Comparison of ENCODE assay signal across 8 cellular contexts in the genomic region with DNA sequence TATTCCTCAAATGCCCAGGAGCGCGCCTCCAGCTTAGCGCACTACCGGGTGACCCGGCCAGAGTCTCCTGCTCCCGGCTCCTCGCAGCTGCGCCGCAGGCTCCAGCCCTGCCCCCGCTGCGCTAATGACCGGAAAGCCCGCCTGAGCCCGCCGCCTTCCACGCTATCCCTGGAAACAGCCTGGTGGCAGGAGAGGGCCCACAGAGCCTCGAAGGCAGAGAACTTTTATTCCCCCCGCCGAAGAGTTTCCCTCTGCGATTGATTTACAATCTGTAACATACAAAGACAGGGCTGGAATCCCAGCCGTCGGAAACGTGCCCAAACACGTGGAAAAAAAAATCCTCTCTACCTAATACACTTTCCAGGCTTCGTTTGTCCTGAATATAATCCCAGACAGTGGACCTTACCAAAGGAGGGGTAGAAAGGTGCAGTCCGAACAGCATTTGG. TPM values are rescaled to one million over a fixed set of nuclear protein-coding genes. Genes with fewer than 3 reads are reported as not detected.
DNase-seq lines count a peak whose midpoint lies in the region; ATAC-seq and TF ChIP-seq lines count a peak whose summit lies in the region.

No MANE protein-coding gene starts in this region.

- no peak overlapping the region for H3K9ac ChIP-seq in mesendoderm (ENCODE audit: low read length)

- peaks cover 26% of the 10 kb centered on the region for H3K4me1 ChIP-seq in A673 (ENCODE audit: insufficient read depth, low read length, poor library complexity, severe bottlenecking)
- H3K4me1 ChIP-seq in mesendoderm (ENCODE audit: control insufficient read depth, low read depth, low read length), result peaks cover 4% of the 10 kb centered on the region

- no peaks in the 10 kb centered on the region for H3K36me3 ChIP-seq in A673 (ENCODE audit: insufficient read depth, low read length, poor library complexity, severe bottlenecking)
- H3K36me3 ChIP-seq in mesendoderm (ENCODE audit: control insufficient read depth, insufficient read depth, low read length), result no peaks in the 10 kb centered on the region

- H3K36me3 Mint-ChIP-seq in brain, result no peaks in the 10 kb centered on the region

- DNase-seq in A673 (ENCODE audit: low spot score) (no peak), HFF-Myc (ENCODE audit: extremely low read depth, low read depth) (no peak), mesendoderm (peak; percentile 45)

- H3K27ac ChIP-seq in A673 (ENCODE audit: low read depth, low read length, poor library complexity, severe bottlenecking) (no peak overlapping the region), mesendoderm (ENCODE audit: low read depth, low read length) (no peak overlapping the region)

- peaks cover 45% of the 10 kb centered on the region for H3K4me1 Mint-ChIP-seq in brain

- no peak overlapping the region for H3K4ac ChIP-seq in mesendoderm (ENCODE audit: low read depth, low read length)

- no peak overlapping the region for H2AK5ac ChIP-seq in mesendoderm (ENCODE audit: low read length)

- H4K8ac ChIP-seq in mesendoderm (ENCODE audit: low read depth, low read length), result no peak overlapping the region

- POLR2A ChIA-PET in A673 (lab: Charles Lee; ENCODE audit: low non-redundant PET), result no interaction called here

- intact Hi-C loops in A673 (cut with micrococcal nuclease; ENCODE audit: unreplicated experiment), result loop anchor here (10.0 kb wide), 1 partner anchor 182 kb away; the partner anchor contains the start of gene CCDC184

- no peaks in the 10 kb centered on the region for H3K9me3 ChIP-seq in A673 (ENCODE audit: low read depth, low read length, poor library complexity, severe bottlenecking)

- no peak overlapping the region for H2BK5ac ChIP-seq in mesendoderm (ENCODE audit: low read length)

- H3K27me3 Mint-ChIP-seq in brain, result peaks cover 76% of the 10 kb centered on the region

- H3K56ac ChIP-seq in mesendoderm (ENCODE audit: low read length), result no peak overlapping the region

- no CpG with 5 or more reads among the region's 26 CpGs for WGBS in mesendoderm (ENCODE audit: extremely low coverage, insufficient coverage, low lambda C conversion rate)

- CTCF ChIA-PET in A673 (lab: Charles Lee), result no interaction called here

- peak overlapping the region; percentile 10 for H3K4me2 ChIP-seq in mesendoderm (ENCODE audit: low read length)

- no TSS peak for BruUV-seq in A673 (replicated peaks; lab: Mats Ljungman, UMichigan)

- TF ChIP-seq CTCF in A673 (conservative IDR thresholded peaks at IDR 0.05; ENCODE audit: low read depth, low read length), result no peak
- no peak for TF ChIP-seq CTCF in HFF-Myc (IDR thresholded peaks at IDR 0.05; ENCODE audit: low read depth, low read length, missing control alignments)
- TF ChIP-seq CTCF in brain (conservative IDR thresholded peaks at IDR 0.05), result no peak

- H3K23ac ChIP-seq in mesendoderm (ENCODE audit: low read length), result no peak overlapping the region

- no peak overlapping the region for H4K5ac ChIP-seq in mesendoderm (ENCODE audit: low read length)

- no peak for ATAC-seq in GM18868 (IDR thresholded peaks at IDR 0.05; ENCODE audit: unreplicated experiment)
- ATAC-seq in HG03378 (IDR thresholded peaks at IDR 0.05; ENCODE audit: unreplicated experiment), result no peak
- no peak for ATAC-seq in GM19035 (IDR thresholded peaks at IDR 0.05; ENCODE audit: unreplicated experiment)
- no peak for ATAC-seq in GM19328 (IDR thresholded peaks at IDR 0.05; ENCODE audit: unreplicated experiment)

- H3K27me3 ChIP-seq in A673 (replicated peaks; ENCODE audit: insufficient read depth, low read depth, low read length, poor library complexity) (peaks cover 67% of the 10 kb centered on the region), mesendoderm (ENCODE audit: insufficient read depth, low read length, poor library complexity) (peaks cover 56% of the 10 kb centered on the region)

- no peaks in the 10 kb centered on the region for H3K79me1 ChIP-seq in mesendoderm (ENCODE audit: low read length)

- H2BK120ac ChIP-seq in mesendoderm (ENCODE audit: low read depth, low read length), result no peak overlapping the region

- no peak overlapping the region for H3K18ac ChIP-seq in mesendoderm (ENCODE audit: low read length)

- H2BK15ac ChIP-seq in mesendoderm (replicated peaks; ENCODE audit: low read depth), result no peak overlapping the region

- H3K27ac Mint-ChIP-seq in brain, result peak overlapping the region in 2 of 5 experiments; percentile 27 to 96

- H3K9me3 Mint-ChIP-seq in brain, result no peaks in the 10 kb centered on the region

- H3K4me3 ChIP-seq in A673 (ENCODE audit: low read depth, low read length, poor library complexity, severe bottlenecking) (peak overlapping the region; percentile 46), HFF-Myc (replicated peaks; ENCODE audit: low read depth, low read length) (peak overlapping the region; percentile 50; the same call in 1 of the 2 replicates), mesendoderm (ENCODE audit: low read length) (no peak overlapping the region)

- H3K79me2 ChIP-seq in mesendoderm (ENCODE audit: control insufficient read depth, insufficient read depth, low read length), result no peaks in the 10 kb centered on the region

- peak overlapping the region; percentile 87 to 96 (median 90) for H3K4me3 Mint-ChIP-seq in brain

RNA-seq across cellular contexts. Expression of gene COL2A1, which starts 1.5 kb away (rescaled TPM):
- total RNA-seq in A673 (2021), result 0.85 and 1.3 TPM in 2 replicates
- polyA plus RNA-seq in brain (ENCODE audit: insufficient read depth, low read depth, low replicate concordance), result 1.7 TPM
- polyA plus RNA-seq in mesendoderm (2013, experiment 1 of 2), result 3.0 TPM
- 2.4 TPM for polyA plus RNA-seq in mesendoderm (2013, experiment 2 of 2)

RNA-seq across cellular contexts. Expression of gene TMEM106C, which starts 39.4 kb away (rescaled TPM):
- total RNA-seq in A673 (2021), result 166 and 182 TPM in 2 replicates
- 154 TPM for polyA plus RNA-seq in brain (ENCODE audit: insufficient read depth, low read depth, low replicate concordance)
- polyA plus RNA-seq in mesendoderm (2013, experiment 1 of 2), result 13.2 TPM
- 14.2 TPM for polyA plus RNA-seq in mesendoderm (2013, experiment 2 of 2)
